12 cellular contexts compared by ENCODE assay signal in the genomic region with DNA sequence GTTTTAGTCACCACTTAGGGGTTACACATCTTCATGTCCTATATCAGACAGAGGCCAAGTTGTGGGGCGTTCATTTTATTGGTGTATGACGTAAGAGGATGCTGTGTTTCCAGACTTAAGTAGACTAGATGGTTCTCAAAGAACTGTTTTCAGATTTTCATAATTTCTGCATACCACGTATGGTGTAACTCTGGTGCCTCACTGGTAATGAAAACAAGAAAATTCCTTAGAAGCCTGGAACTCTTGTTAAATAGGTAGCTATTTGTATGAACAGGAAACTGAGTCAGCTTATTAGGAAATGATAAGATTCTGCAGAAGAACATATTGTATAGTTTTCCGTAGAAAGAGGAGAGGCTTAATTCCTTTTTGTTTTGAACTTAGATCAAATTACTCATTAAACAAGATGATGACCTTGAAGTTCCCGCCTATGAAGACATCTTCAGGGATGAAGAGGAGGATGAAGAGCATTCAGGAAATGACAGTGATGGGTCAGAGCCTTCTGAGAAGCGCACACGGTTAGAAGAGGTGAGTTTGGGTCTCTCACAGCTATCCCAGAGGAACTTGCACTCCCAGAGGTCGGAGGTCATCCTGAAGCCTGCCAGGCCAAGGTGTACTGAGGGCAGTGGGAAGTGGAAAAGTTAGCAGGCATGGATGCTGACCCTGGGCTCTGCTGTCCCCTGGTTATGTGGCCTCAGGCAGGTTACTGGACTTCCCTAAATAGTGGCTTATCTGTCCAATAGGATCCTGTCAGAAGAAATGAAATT. TPM values are rescaled to one million over a fixed set of nuclear protein-coding genes. Genes with fewer than 3 reads are reported as not detected.
DNase-seq lines count a peak whose midpoint lies in the region; ATAC-seq and TF ChIP-seq lines count a peak whose summit lies in the region.
"Had no signal": no experiment of that assay in that cellular context is flagged by ENCODE, and none has a peak within 500 bp of the region (broad histone marks: within the 10 kb centered on the region; RNA-seq: fewer than 3 reads in every experiment).

No MANE protein-coding gene starts in this region.

- no peaks in the 10 kb centered on the region for H3K9me3 Mint-ChIP-seq in activated CD8-positive, alpha-beta T cell treated with anti-CD3 and anti-CD28 coated beads, Interleukin-2, amount 10 ng/mL, durations not matched to agents 7 days and 5 days (ENCODE audit: insufficient read depth)
- H3K9me3 Mint-ChIP-seq in activated CD8-positive, alpha-beta T cell treated with anti-CD3 and anti-CD28 coated beads for 36 hours: no peaks in the 10 kb centered on the region
- no peaks in the 10 kb centered on the region for H3K9me3 Mint-ChIP-seq in activated T-helper 2 cell treated with anti-CD3 and anti-CD28 coated beads, Interferon-gamma antibody, Interleukin-2, Interleukin-4, amounts not matched to agents 10 μg/mL and 5 μg/mL and 100 μg/mL, durations not matched to agents 14 hours and 24 hours and 36 hours
- H3K9me3 Mint-ChIP-seq: IgD-negative memory B cell, nephron had no signal

- no peak for ATAC-seq in activated CD8-positive, alpha-beta T cell treated with anti-CD3 and anti-CD28 coated beads, Interleukin-2, amount 10 ng/mL, durations not matched to agents 7 days and 5 days
- no peak for ATAC-seq in activated CD8-positive, alpha-beta T cell treated with anti-CD3 and anti-CD28 coated beads for 36 hours
- ATAC-seq: A549 had no signal

- intact Hi-C loops in activated CD8-positive, alpha-beta T cell treated with anti-CD3 and anti-CD28 coated beads for 36 hours (cut with micrococcal nuclease): no loop called here
- intact Hi-C loops in activated T-helper 2 cell treated with anti-CD3 and anti-CD28 coated beads, Interferon-gamma antibody, Interleukin-2, Interleukin-4, amounts not matched to agents 10 μg/mL and 5 μg/mL and 100 μg/mL, durations not matched to agents 14 hours and 24 hours and 36 hours (cut with micrococcal nuclease): no loop called here

- POLR2A ChIA-PET in activated CD8-positive, alpha-beta T cell treated with anti-CD3 and anti-CD28 coated beads, Interleukin-2, amount 10 ng/mL, durations not matched to agents 7 days and 5 days (lab: Charles Lee): no interaction called here
- POLR2A ChIA-PET in activated CD8-positive, alpha-beta T cell treated with anti-CD3 and anti-CD28 coated beads for 36 hours (lab: Charles Lee): interaction anchor here (0.6 to 4.1 kb wide), 7 partner anchors 10 to 434 kb away, joined by 3 to 12 read pairs (median 3); a partner anchor contains a TSS

- H3K27me3 Mint-ChIP-seq in activated CD8-positive, alpha-beta T cell treated with anti-CD3 and anti-CD28 coated beads, Interleukin-2, amount 10 ng/mL, durations not matched to agents 7 days and 5 days (ENCODE audit: low read depth): no peaks in the 10 kb centered on the region
- no peaks in the 10 kb centered on the region for H3K27me3 Mint-ChIP-seq in activated CD8-positive, alpha-beta T cell treated with anti-CD3 and anti-CD28 coated beads for 36 hours
- H3K27me3 Mint-ChIP-seq in activated T-helper 2 cell treated with anti-CD3 and anti-CD28 coated beads, Interferon-gamma antibody, Interleukin-2, Interleukin-4, amounts not matched to agents 10 μg/mL and 5 μg/mL and 100 μg/mL, durations not matched to agents 14 hours and 24 hours and 36 hours (ENCODE audit: low read depth): no peaks in the 10 kb centered on the region
- H3K27me3 Mint-ChIP-seq: IgD-negative memory B cell had no signal

- H3K27ac Mint-ChIP-seq in activated CD8-positive, alpha-beta T cell treated with anti-CD3 and anti-CD28 coated beads, Interleukin-2, amount 10 ng/mL, durations not matched to agents 7 days and 5 days: peak overlapping the region; percentile 65
- H3K27ac Mint-ChIP-seq in activated CD8-positive, alpha-beta T cell treated with anti-CD3 and anti-CD28 coated beads for 36 hours: no peak overlapping the region
- H3K27ac Mint-ChIP-seq in activated T-helper 2 cell treated with anti-CD3 and anti-CD28 coated beads, Interferon-gamma antibody, Interleukin-2, Interleukin-4, amounts not matched to agents 10 μg/mL and 5 μg/mL and 100 μg/mL, durations not matched to agents 14 hours and 24 hours and 36 hours: peak overlapping the region; percentile 86
- H3K27ac Mint-ChIP-seq: IgD-negative memory B cell, nephron had no signal

- H3K36me3 Mint-ChIP-seq in activated CD8-positive, alpha-beta T cell treated with anti-CD3 and anti-CD28 coated beads, Interleukin-2, amount 10 ng/mL, durations not matched to agents 7 days and 5 days (ENCODE audit: low read depth): peaks cover 51% of the 10 kb centered on the region
- peaks cover 53% of the 10 kb centered on the region for H3K36me3 Mint-ChIP-seq in activated CD8-positive, alpha-beta T cell treated with anti-CD3 and anti-CD28 coated beads for 36 hours (ENCODE audit: low read depth)
- peaks cover 48% of the 10 kb centered on the region for H3K36me3 Mint-ChIP-seq in activated T-helper 2 cell treated with anti-CD3 and anti-CD28 coated beads, Interferon-gamma antibody, Interleukin-2, Interleukin-4, amounts not matched to agents 10 μg/mL and 5 μg/mL and 100 μg/mL, durations not matched to agents 14 hours and 24 hours and 36 hours (ENCODE audit: low read depth)
- H3K36me3 Mint-ChIP-seq: IgD-negative memory B cell had no signal

- no peak for DNase-seq in activated CD8-positive, alpha-beta T cell treated with anti-CD3 and anti-CD28 coated beads, Interleukin-2, amount 10 ng/mL, durations not matched to agents 7 days and 5 days
- DNase-seq in activated CD8-positive, alpha-beta T cell treated with anti-CD3 and anti-CD28 coated beads for 36 hours: no peak
- DNase-seq in activated T-helper 2 cell treated with anti-CD3 and anti-CD28 coated beads, Interferon-gamma antibody, Interleukin-2, Interleukin-4, amounts not matched to agents 10 μg/mL and 5 μg/mL and 100 μg/mL, durations not matched to agents 14 hours and 24 hours and 36 hours (ENCODE audit: low spot score): no peak
- DNase-seq in iris pigment epithelial cell (ENCODE audit: low read depth) (peak; percentile 98), T1000 (lab: John Stamatoyannopoulos, UW) (no peak), NCI-H510A treated with DMSO at 0.1 percent for 48 hours (lab: John Stamatoyannopoulos, UW) (no peak)
- DNase-seq: colonic mucosa, esophagus squamous epithelium, NCI-H226 had no signal

- no peak for TF ChIP-seq CTCF in activated CD8-positive, alpha-beta T cell treated with anti-CD3 and anti-CD28 coated beads for 36 hours (IDR thresholded peaks at IDR 0.05)

- no peak overlapping the region for H3K4me3 Mint-ChIP-seq in activated CD8-positive, alpha-beta T cell treated with anti-CD3 and anti-CD28 coated beads, Interleukin-2, amount 10 ng/mL, durations not matched to agents 7 days and 5 days
- no peak overlapping the region for H3K4me3 Mint-ChIP-seq in activated CD8-positive, alpha-beta T cell treated with anti-CD3 and anti-CD28 coated beads for 36 hours
- peak overlapping the region; percentile 53 for H3K4me3 Mint-ChIP-seq in activated T-helper 2 cell treated with anti-CD3 and anti-CD28 coated beads, Interferon-gamma antibody, Interleukin-2, Interleukin-4, amounts not matched to agents 10 μg/mL and 5 μg/mL and 100 μg/mL, durations not matched to agents 14 hours and 24 hours and 36 hours (ENCODE audit: low read depth)

- H3K4me1 Mint-ChIP-seq in activated CD8-positive, alpha-beta T cell treated with anti-CD3 and anti-CD28 coated beads, Interleukin-2, amount 10 ng/mL, durations not matched to agents 7 days and 5 days (ENCODE audit: low read depth): peaks cover 14% of the 10 kb centered on the region
- H3K4me1 Mint-ChIP-seq in activated CD8-positive, alpha-beta T cell treated with anti-CD3 and anti-CD28 coated beads for 36 hours (ENCODE audit: low read depth): peaks cover 9% of the 10 kb centered on the region
- H3K4me1 Mint-ChIP-seq in activated T-helper 2 cell treated with anti-CD3 and anti-CD28 coated beads, Interferon-gamma antibody, Interleukin-2, Interleukin-4, amounts not matched to agents 10 μg/mL and 5 μg/mL and 100 μg/mL, durations not matched to agents 14 hours and 24 hours and 36 hours (ENCODE audit: low read depth): peaks cover 26% of the 10 kb centered on the region

- CTCF ChIA-PET in activated CD8-positive, alpha-beta T cell treated with anti-CD3 and anti-CD28 coated beads, Interleukin-2, amount 10 ng/mL, durations not matched to agents 7 days and 5 days (lab: Charles Lee): no interaction called here
- CTCF ChIA-PET in activated CD8-positive, alpha-beta T cell treated with anti-CD3 and anti-CD28 coated beads for 36 hours (lab: Charles Lee): interaction anchor here (1.1 kb wide), 1 partner anchor 146 kb away, joined by 5 read pairs; no protein-coding TSS in a partner anchor

RNA-seq across cellular contexts. Expression of a gene that starts 3.9 kb away (rescaled TPM):
- total RNA-seq in activated CD8-positive, alpha-beta T cell treated with anti-CD3 and anti-CD28 coated beads, Interleukin-2, amount 10 ng/mL, durations not matched to agents 7 days and 5 days: 10 to 100 TPM; 90.2 to 94.3 TPM
- 100 to 1,000 TPM; 109 to 111 TPM for total RNA-seq in activated CD8-positive, alpha-beta T cell treated with anti-CD3 and anti-CD28 coated beads for 36 hours
- total RNA-seq in activated T-helper 2 cell treated with anti-CD3 and anti-CD28 coated beads, Interferon-gamma antibody, Interleukin-2, Interleukin-4, amounts not matched to agents 10 μg/mL and 5 μg/mL and 100 μg/mL, durations not matched to agents 14 hours and 24 hours and 36 hours: 101 and 108 TPM in 2 replicates

RNA-seq across cellular contexts. Expression of a gene that starts 4.7 kb away (rescaled TPM):
- 10 to 100 TPM; 94.3 to 97.2 TPM for total RNA-seq in activated CD8-positive, alpha-beta T cell treated with anti-CD3 and anti-CD28 coated beads, Interleukin-2, amount 10 ng/mL, durations not matched to agents 7 days and 5 days
- total RNA-seq in activated CD8-positive, alpha-beta T cell treated with anti-CD3 and anti-CD28 coated beads for 36 hours: 10 to 100 TPM; 65.0 to 78.0 TPM
- total RNA-seq in activated T-helper 2 cell treated with anti-CD3 and anti-CD28 coated beads, Interferon-gamma antibody, Interleukin-2, Interleukin-4, amounts not matched to agents 10 μg/mL and 5 μg/mL and 100 μg/mL, durations not matched to agents 14 hours and 24 hours and 36 hours: 103 and 110 TPM in 2 replicates

RNA-seq across cellular contexts. Expression of a gene that starts 36.2 kb away (rescaled TPM):
- 10 to 100 TPM; 33.9 to 35.0 TPM for total RNA-seq in activated CD8-positive, alpha-beta T cell treated with anti-CD3 and anti-CD28 coated beads, Interleukin-2, amount 10 ng/mL, durations not matched to agents 7 days and 5 days
- total RNA-seq in activated CD8-positive, alpha-beta T cell treated with anti-CD3 and anti-CD28 coated beads for 36 hours: 10 to 100 TPM; 26.9 to 29.8 TPM
- total RNA-seq in activated T-helper 2 cell treated with anti-CD3 and anti-CD28 coated beads, Interferon-gamma antibody, Interleukin-2, Interleukin-4, amounts not matched to agents 10 μg/mL and 5 μg/mL and 100 μg/mL, durations not matched to agents 14 hours and 24 hours and 36 hours: 26.2 and 26.9 TPM in 2 replicates

RNA-seq across cellular contexts. Expression of a gene that starts 40.5 kb away (rescaled TPM):
- total RNA-seq in activated CD8-positive, alpha-beta T cell treated with anti-CD3 and anti-CD28 coated beads, Interleukin-2, amount 10 ng/mL, durations not matched to agents 7 days and 5 days: not detected
- total RNA-seq in activated CD8-positive, alpha-beta T cell treated with anti-CD3 and anti-CD28 coated beads for 36 hours: not detected
- total RNA-seq in activated T-helper 2 cell treated with anti-CD3 and anti-CD28 coated beads, Interferon-gamma antibody, Interleukin-2, Interleukin-4, amounts not matched to agents 10 μg/mL and 5 μg/mL and 100 μg/mL, durations not matched to agents 14 hours and 24 hours and 36 hours: 1.2 and 1.5 TPM in 2 replicates

RNA-seq across cellular contexts. Expression of a gene that starts 51.3 kb away (rescaled TPM):
- total RNA-seq in activated CD8-positive, alpha-beta T cell treated with anti-CD3 and anti-CD28 coated beads, Interleukin-2, amount 10 ng/mL, durations not matched to agents 7 days and 5 days: 10 to 100 TPM; 26.8 to 29.5 TPM
- total RNA-seq in activated CD8-positive, alpha-beta T cell treated with anti-CD3 and anti-CD28 coated beads for 36 hours: 10 to 100 TPM; 39.8 to 40.9 TPM
- total RNA-seq in activated T-helper 2 cell treated with anti-CD3 and anti-CD28 coated beads, Interferon-gamma antibody, Interleukin-2, Interleukin-4, amounts not matched to agents 10 μg/mL and 5 μg/mL and 100 μg/mL, durations not matched to agents 14 hours and 24 hours and 36 hours: 32.2 and 34.8 TPM in 2 replicates
